8 cellular contexts compared by ENCODE assay signal in the genomic region with DNA sequence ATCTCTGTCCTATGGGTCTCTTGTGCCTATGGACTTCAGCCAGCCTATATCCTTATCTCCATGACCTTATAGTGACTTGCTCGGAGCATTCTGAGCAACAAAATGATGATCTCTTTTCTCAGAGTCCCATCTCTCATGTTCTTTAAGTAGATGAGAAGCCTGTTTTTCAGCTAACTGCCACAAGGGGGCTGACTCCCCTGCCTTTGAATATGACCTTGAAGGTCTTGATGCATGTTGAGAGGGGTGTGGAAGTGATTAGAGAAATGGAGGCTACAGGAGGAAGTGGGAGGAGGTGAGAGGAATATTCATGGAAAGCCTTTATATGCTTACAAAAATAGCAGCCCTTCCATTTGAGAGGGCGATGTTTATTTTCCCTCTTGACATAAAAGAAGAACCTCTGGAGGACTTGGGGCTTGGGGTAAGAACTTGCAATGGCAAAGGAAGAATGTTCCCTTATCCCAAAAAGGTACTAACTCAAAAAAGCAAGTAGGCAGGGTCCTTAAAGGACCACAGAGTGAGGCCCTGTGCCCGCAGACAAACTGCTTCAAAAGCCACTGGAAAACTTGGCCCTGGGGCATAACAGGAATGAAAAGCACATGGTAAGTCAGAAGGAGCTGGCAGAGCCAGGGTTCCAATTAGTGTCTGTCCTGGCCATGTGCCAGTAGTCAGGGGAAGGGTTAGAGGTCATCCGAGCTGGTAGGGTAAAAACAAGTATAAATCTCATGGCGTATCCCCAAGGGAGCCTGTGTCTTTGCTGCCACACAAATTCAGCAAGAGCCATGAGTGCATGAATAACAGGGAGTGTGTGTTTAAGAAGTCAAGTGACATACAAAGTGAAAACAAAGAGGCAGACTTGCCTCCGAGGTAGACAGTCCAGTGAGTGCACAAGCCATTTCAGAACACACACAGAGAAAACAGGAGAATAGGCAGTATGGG. TPM values are rescaled to one million over a fixed set of nuclear protein-coding genes. Genes with fewer than 3 reads are reported as not detected.
DNase-seq lines count a peak whose midpoint lies in the region; ATAC-seq and TF ChIP-seq lines count a peak whose summit lies in the region.

No MANE protein-coding gene starts in this region.

- H3K4me3 Mint-ChIP-seq in endodermal cell, result no peak overlapping the region

- H3K4me2 ChIP-seq in HCT116 (ENCODE audit: low read length), result no peak overlapping the region

- no peaks in the 10 kb centered on the region for H3K9me2 ChIP-seq in HCT116 (ENCODE audit: insufficient read depth)

- intact Hi-C loops in HCT116 (cut with micrococcal nuclease), result no loop called here

- H4K20me1 ChIP-seq in HCT116 (ENCODE audit: insufficient read depth), result no peaks in the 10 kb centered on the region

- H3K9me3 ChIP-seq in HCT116 (ENCODE audit: control insufficient read depth in 1 of 2, insufficient read depth in 1 of 2, low read depth in 1 of 2, low read length in 2 of 2) (peaks cover 16 to 22% of the 10 kb centered on the region in 2 experiments; a peak in 3 of 4 replicates), endodermal cell (ENCODE audit: control insufficient read depth, low read length) (peaks cover 72% of the 10 kb centered on the region)

- CTCF ChIA-PET in HCT116 (lab: Charles Lee), result interaction anchor here (1.7 kb wide), 1 partner anchor 17 kb away, joined by 5 read pairs; no protein-coding TSS in a partner anchor

- TF ChIP-seq RAD21 in HCT116 (IDR thresholded peaks at IDR 0.05; ENCODE audit: low read depth), result peak; percentile 18; the same call in 1 of the 2 replicates

- H3K27me3 ChIP-seq in HCT116 (ENCODE audit: insufficient read depth, low read length), result no peaks in the 10 kb centered on the region
- no peaks in the 10 kb centered on the region for H3K27me3 ChIP-seq in endodermal cell (ENCODE audit: control insufficient read depth, insufficient read depth, low read length, poor library complexity, severe bottlenecking)

- peaks cover 97% of the 10 kb centered on the region for H3K9me3 Mint-ChIP-seq in endodermal cell

- TF ChIP-seq POLR2A in HCT116 (IDR thresholded peaks at IDR 0.05; ENCODE audit: borderline replicate concordance, extremely low read depth, insufficient read depth, insufficient read length), result no peak

- H3K79me2 ChIP-seq in HCT116 (ENCODE audit: insufficient read depth, low read length), result no peaks in the 10 kb centered on the region

- POLR2A ChIA-PET in HCT116 (lab: Charles Lee), result no interaction called here

- H3K4me1 Mint-ChIP-seq in endodermal cell, result no peaks in the 10 kb centered on the region

- TF ChIP-seq CTCF in AG09309 (IDR thresholded peaks at IDR 0.05; ENCODE audit: control insufficient read depth, insufficient read depth, low read depth, low read length, missing control alignments) (peak; percentile 52), HCT116 (IDR thresholded peaks at IDR 0.05 in 2 of 3, conservative IDR thresholded peaks at IDR 0.05 in 1 of 3; ENCODE audit: borderline replicate concordance in 1 of 3, insufficient read depth in 1 of 3, low read depth in 2 of 3, low read length in 2 of 3) (peak in 2 of 3 experiments; percentile 58 to 68; a peak in 4 of 6 replicates), endodermal cell (conservative IDR thresholded peaks at IDR 0.05) (peak; percentile 56)

- H3K4me3 ChIP-seq in AG09309 (ENCODE audit: control insufficient read depth, low read depth, low read length) (no peak overlapping the region), HCT116 (replicated peaks in 1 of 2; ENCODE audit: low read depth in 1 of 2, low read length in 2 of 2) (no peak overlapping the region), endodermal cell (ENCODE audit: low read length) (no peak overlapping the region)

- H3K27ac ChIP-seq in HCT116 (ENCODE audit: low read depth, low read length) (no peak overlapping the region), endodermal cell (ENCODE audit: low read depth, low read length) (no peak overlapping the region)

- H3K4me1 ChIP-seq in HCT116 (ENCODE audit: control insufficient read depth in 1 of 2, insufficient read depth in 2 of 2, low read length in 2 of 2) (peaks cover 0 to 9% of the 10 kb centered on the region in 2 experiments; a peak in 1 of 4 replicates), endodermal cell (ENCODE audit: control insufficient read depth, insufficient read depth, low read length) (no peaks in the 10 kb centered on the region)

- RAD21 ChIA-PET in HCT116 (lab: Charles Lee; ENCODE audit: low non-redundant PET in 1 of 2, low total read pairs in 2 of 2, uncharacterized antibody in 2 of 2, unreplicated experiment in 2 of 2), result no interaction called here

- H3K27me3 Mint-ChIP-seq in endodermal cell (ENCODE audit: insufficient read depth), result no peaks in the 10 kb centered on the region

- H3K9ac ChIP-seq in HCT116 (ENCODE audit: low read length) (no peak overlapping the region), endodermal cell (ENCODE audit: extremely low read depth, low read length, poor library complexity, severe bottlenecking) (no peak overlapping the region)

- H3K36me3 ChIP-seq in HCT116 (ENCODE audit: control insufficient read depth in 1 of 2, insufficient read depth in 2 of 2, low read length in 2 of 2), result no peaks in the 10 kb centered on the region
- no peaks in the 10 kb centered on the region for H3K36me3 ChIP-seq in endodermal cell (ENCODE audit: control insufficient read depth, insufficient read depth, low read length)

- no peak overlapping the region for H2AFZ ChIP-seq in HCT116 (ENCODE audit: low read depth, low read length, poor library complexity, severe bottlenecking)

- DNase-seq in AG09309 (ENCODE audit: low read depth), result no peak
- DNase-seq in HCT116 (ENCODE audit: low read depth, low spot score), result no peak
- peak; percentile 53 for DNase-seq in activated CD4-positive, alpha-beta T cell treated with anti-CD3 and anti-CD28 coated beads, Interleukin-2, amount 50 U/mL, for 1 hour
- no peak for DNase-seq in endodermal cell
- DNase-seq in stimulated activated CD4-positive, alpha-beta T cell treated with anti-CD3 and anti-CD28 coated beads, Interleukin-4, amount 100 ng/mL, for 4 hours, result peak; percentile 24 to 52
- no peak for DNase-seq in glomerular visceral epithelial cell (ENCODE audit: extremely low spot score)
- no peak for DNase-seq in NCI-H510A (lab: John Stamatoyannopoulos, UW)

- 83 to 91% methylated on average over 6 of the region's 6 CpGs for WGBS in endodermal cell (ENCODE audit: insufficient coverage in 1 of 2, insufficient read length in 1 of 2), 2 experiments

- H3K27ac Mint-ChIP-seq in endodermal cell, result no peak overlapping the region

- peaks cover 19% of the 10 kb centered on the region for H3K36me3 Mint-ChIP-seq in endodermal cell (ENCODE audit: low read depth)

- BruUV-seq in HCT116 (replicated peaks; lab: Mats Ljungman, UMichigan), result no TSS peak

- ATAC-seq in HCT116, result peak; percentile 52; the same call in 1 of the 2 replicates
- ATAC-seq in HG03469 (IDR thresholded peaks at IDR 0.05; ENCODE audit: unreplicated experiment), result no peak

TF ChIP-seq in HCT116, 20 proteins besides CTCF, POLR2A, EP300 and RAD21:
- TF ChIP-seq SRF (IDR thresholded peaks at IDR 0.05; ENCODE audit: low read depth) (no peak), ELF1 (IDR thresholded peaks at IDR 0.05; ENCODE audit: borderline replicate concordance, low read depth) (no peak), ZFX (IDR thresholded peaks at IDR 0.05) (no peak), POLR2AphosphoS5 (IDR thresholded peaks at IDR 0.05; ENCODE audit: low read depth, low read length) (no peak), CEBPB (IDR thresholded peaks at IDR 0.05; ENCODE audit: low read depth) (no peak), ATF3 (IDR thresholded peaks at IDR 0.05) (no peak), SP1 (IDR thresholded peaks at IDR 0.05; ENCODE audit: low read depth) (no peak)
- TF ChIP-seq, protein P1, sequence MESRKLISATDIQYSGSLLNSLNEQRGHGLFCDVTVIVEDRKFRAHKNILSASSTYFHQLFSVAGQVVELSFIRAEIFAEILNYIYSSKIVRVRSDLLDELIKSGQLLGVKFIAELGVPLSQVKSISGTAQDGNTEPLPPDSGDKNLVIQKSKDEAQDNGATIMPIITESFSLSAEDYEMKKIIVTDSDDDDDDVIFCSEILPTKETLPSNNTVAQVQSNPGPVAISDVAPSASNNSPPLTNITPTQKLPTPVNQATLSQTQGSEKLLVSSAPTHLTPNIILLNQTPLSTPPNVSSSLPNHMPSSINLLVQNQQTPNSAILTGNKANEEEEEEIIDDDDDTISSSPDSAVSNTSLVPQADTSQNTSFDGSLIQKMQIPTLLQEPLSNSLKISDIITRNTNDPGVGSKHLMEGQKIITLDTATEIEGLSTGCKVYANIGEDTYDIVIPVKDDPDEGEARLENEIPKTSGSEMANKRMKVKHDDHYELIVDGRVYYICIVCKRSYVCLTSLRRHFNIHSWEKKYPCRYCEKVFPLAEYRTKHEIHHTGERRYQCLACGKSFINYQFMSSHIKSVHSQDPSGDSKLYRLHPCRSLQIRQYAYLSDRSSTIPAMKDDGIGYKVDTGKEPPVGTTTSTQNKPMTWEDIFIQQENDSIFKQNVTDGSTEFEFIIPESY (IDR thresholded peaks at IDR 0.05; ENCODE audit: extremely low read depth, insufficient replicate concordance, low read length), result no peak

RNA-seq across cellular contexts. Expression of gene FGD3, which starts 39.1 kb away (rescaled TPM):
- total RNA-seq in HCT116 (2021; ENCODE audit: unreplicated experiment) (3.3 TPM), endodermal cell (1 to 10 TPM; 1.4 to 1.9 TPM)
- polyA plus RNA-seq in HCT116 (2012), result 2.3 and 2.7 TPM in 2 replicates
- polyA plus RNA-seq in endodermal cell (2013, experiment 1 of 2), result 0.96 TPM
- polyA plus RNA-seq in endodermal cell (2013, experiment 2 of 2), result 0.62 TPM

Comparison
In these comparisons a context has a peak if more than half of its experiments do, and no peak if none do; other contexts are left out.
1. DNase-seq: peak in activated CD4-positive, alpha-beta T cell treated with anti-CD3 and anti-CD28 coated beads, Interleukin-2, amount 50 U/mL, for 1 hour (single experiment) and stimulated activated CD4-positive, alpha-beta T cell treated with anti-CD3 and anti-CD28 coated beads, Interleukin-4, amount 100 ng/mL, for 4 hours (2 of 2); none in AG09309 (single experiment), HCT116 (single experiment), endodermal cell (single experiment), glomerular visceral epithelial cell (single experiment) and NCI-H510A (single experiment).
2. Peak in every context shown above with its lines, with median percentiles within 50 percentile points of each other: CTCF ChIP-seq.